Comparison of ENCODE assay signal across 16 cellular contexts in the genomic region with DNA sequence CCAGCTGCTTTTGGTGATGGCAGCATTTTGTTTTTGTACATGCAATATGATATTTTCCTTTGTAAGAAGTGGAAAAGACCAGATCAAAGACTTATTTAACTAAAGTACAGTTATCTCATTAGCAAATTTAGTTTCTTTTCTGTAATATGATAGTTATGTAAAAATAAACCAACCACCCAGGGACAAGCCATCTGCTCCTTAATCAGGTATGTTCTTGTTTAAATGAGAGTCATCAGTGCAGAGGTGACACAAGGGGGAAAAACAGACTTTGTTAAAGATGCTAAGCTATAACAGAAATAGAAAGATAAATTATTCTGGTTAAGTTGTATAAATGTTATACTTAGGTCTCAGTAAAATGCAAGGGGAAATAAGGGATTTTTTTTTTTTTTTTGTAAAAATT.
"Had no signal": no experiment of that assay in that cellular context is flagged by ENCODE, and none has a peak within 500 bp of the region (broad histone marks: within the 10 kb centered on the region; RNA-seq: fewer than 3 reads in every experiment).

No MANE protein-coding gene starts in this region.

- H3K4me1 Mint-ChIP-seq: naive thymus-derived CD4-positive, alpha-beta T cell; nephron progenitor cell; stimulated activated effector memory CD8-positive, alpha-beta T cell treated with anti-CD3 and anti-CD28 coated beads, Interleukin-12 subunit alpha, Interleukin-12 subunit beta, amount 100 ng/mL, for 72 hours had no signal

- H3K36me3 Mint-ChIP-seq: naive thymus-derived CD4-positive, alpha-beta T cell; stimulated activated effector memory CD8-positive, alpha-beta T cell treated with anti-CD3 and anti-CD28 coated beads, Interleukin-12 subunit alpha, Interleukin-12 subunit beta, amount 100 ng/mL, for 72 hours had no signal

- H3K9me3 Mint-ChIP-seq: nephron progenitor cell; stimulated activated naive CD8-positive, alpha-beta T cell treated with anti-CD3 and anti-CD28 coated beads, Interleukin-15, Interleukin-2, amounts not matched to agents 100 ng/mL and 50 ng/mL, for 24 hours had no signal

- H3K4me3 Mint-ChIP-seq: naive thymus-derived CD4-positive, alpha-beta T cell; nephron progenitor cell; stimulated activated effector memory CD8-positive, alpha-beta T cell treated with anti-CD3 and anti-CD28 coated beads, Interleukin-12 subunit alpha, Interleukin-12 subunit beta, amount 100 ng/mL, for 72 hours; stimulated activated naive CD8-positive, alpha-beta T cell treated with anti-CD3 and anti-CD28 coated beads, Interleukin-15, Interleukin-2, amounts not matched to agents 100 ng/mL and 50 ng/mL, for 24 hours had no signal

- DNase-seq: effector memory CD4-positive, alpha-beta T cell; heart right ventricle; hypothalamus; kidney glomerular epithelial cell; naive thymus-derived CD4-positive, alpha-beta T cell; nephron progenitor cell; psoas muscle; retina; right lobe of liver; stimulated activated CD4-positive, alpha-beta T cell treated with anti-CD3 and anti-CD28 coated beads, Interleukin-4, amount 100 ng/mL, for 1 hour; stimulated activated CD8-positive, alpha-beta memory T cell treated with anti-CD3 and anti-CD28 coated beads, Interleukin-4, amount 100 ng/mL, for 48 hours; tibial artery; upper lobe of left lung; uterus had no signal

- H3K27me3 Mint-ChIP-seq: naive thymus-derived CD4-positive, alpha-beta T cell; stimulated activated naive CD8-positive, alpha-beta T cell treated with anti-CD3 and anti-CD28 coated beads, Interleukin-15, Interleukin-2, amounts not matched to agents 100 ng/mL and 50 ng/mL, for 24 hours had no signal

- H3K27ac Mint-ChIP-seq: naive thymus-derived CD4-positive, alpha-beta T cell; nephron progenitor cell; stimulated activated effector memory CD8-positive, alpha-beta T cell treated with anti-CD3 and anti-CD28 coated beads, Interleukin-12 subunit alpha, Interleukin-12 subunit beta, amount 100 ng/mL, for 72 hours; stimulated activated naive CD8-positive, alpha-beta T cell treated with anti-CD3 and anti-CD28 coated beads, Interleukin-15, Interleukin-2, amounts not matched to agents 100 ng/mL and 50 ng/mL, for 24 hours had no signal
